ENCODE assay signal across 14 cellular contexts in genomic region chr7:137080516-137081203, GRCh38.
DNase-seq lines count a peak whose midpoint lies in the region; ATAC-seq and TF ChIP-seq lines count a peak whose summit lies in the region.
"Had no signal": no experiment of that assay in that cellular context is flagged by ENCODE, and none has a peak within 500 bp of the region (broad histone marks: within the 10 kb centered on the region; RNA-seq: fewer than 3 reads in every experiment).

No MANE protein-coding gene starts in this region.

- no TSS peak for BruUV-seq in mammary epithelial cell (replicated peaks; lab: Mats Ljungman, UMichigan)

- H3K4me1 ChIP-seq in left ventricle myocardium inferior (peaks cover 41% of the 10 kb centered on the region), mammary epithelial cell (ENCODE audit: insufficient read depth, low read length) (peaks cover 9% of the 10 kb centered on the region)
- H3K4me1 ChIP-seq: suprapubic skin had no signal

- H3K27ac ChIP-seq in left ventricle myocardium inferior (replicated peaks) (peak overlapping the region; percentile 79), mammary epithelial cell (ENCODE audit: insufficient read depth, low read depth, low read length) (no peak overlapping the region)
- H3K27ac ChIP-seq: KMS-11, suprapubic skin had no signal

- intact Hi-C loops in left ventricle myocardium inferior (cut with micrococcal nuclease): no loop called here
- intact Hi-C loops in activated CD4-positive, alpha-beta T cell treated with anti-CD3 and anti-CD28 coated beads, Interleukin-2, amount 10 ng/mL, durations not matched to agents 24 days and 14 days (cut with micrococcal nuclease): no loop called here
- intact Hi-C loops in mammary epithelial cell (cut with micrococcal nuclease): no loop called here

- DNase-seq in Daoy (ENCODE audit: low read depth): peak; percentile 24
- peak; percentile 4 for DNase-seq in NCI-H82 treated with DMSO at 0.1 percent for 48 hours (lab: John Stamatoyannopoulos, UW; ENCODE audit: unreplicated experiment)
- DNase-seq in left ventricle myocardium inferior: no peak
- DNase-seq in activated CD4-positive, alpha-beta T cell treated with anti-CD3 and anti-CD28 coated beads, Interleukin-2, amount 10 ng/mL, durations not matched to agents 24 days and 14 days: no peak
- DNase-seq in activated CD4-positive, alpha-beta T cell treated with anti-CD3 and anti-CD28 coated beads, Interleukin-2, amount 50 U/mL, for 48 hours: no peak
- no peak for DNase-seq in mammary epithelial cell
- no peak for DNase-seq in activated CD8-positive, alpha-beta memory T cell treated with anti-CD3 and anti-CD28 coated beads, Interleukin-2, amount 50 U/mL, for 4 hours
- DNase-seq: activated naive CD4-positive, alpha-beta T cell treated with anti-CD3 and anti-CD28 coated beads for 36 hours; NCI-H1417 treated with DMSO at 0.1 percent for 48 hours; NCI-H226; T-helper 9 cell had no signal

- CTCF ChIA-PET in mammary epithelial cell (lab: Charles Lee; ENCODE audit: low non-redundant PET): no interaction called here

- no peak overlapping the region for H3K4me3 ChIP-seq in left ventricle myocardium inferior
- no peak overlapping the region for H3K4me3 ChIP-seq in mammary epithelial cell (replicated peaks in 1 of 3; ENCODE audit: insufficient read depth in 1 of 3, low read depth in 2 of 3, low read length in 3 of 3)
- H3K4me3 ChIP-seq: suprapubic skin had no signal

- no peak overlapping the region for H2AFZ ChIP-seq in mammary epithelial cell (ENCODE audit: low read depth, low read length)

- peaks cover 5% of the 10 kb centered on the region for H3K9me3 Mint-ChIP-seq in activated CD4-positive, alpha-beta T cell treated with anti-CD3 and anti-CD28 coated beads, Interleukin-2, amount 10 ng/mL, durations not matched to agents 24 days and 14 days

- H3K79me2 ChIP-seq in mammary epithelial cell (ENCODE audit: insufficient read depth, low read length): no peaks in the 10 kb centered on the region

- dilution Hi-C loops in mammary epithelial cell (cut with HindIII; ENCODE audit: low sequenced_read_pairs): no loop called here

- H3K36me3 Mint-ChIP-seq in activated CD4-positive, alpha-beta T cell treated with anti-CD3 and anti-CD28 coated beads, Interleukin-2, amount 10 ng/mL, durations not matched to agents 24 days and 14 days (ENCODE audit: low read depth): no peaks in the 10 kb centered on the region

- H3K4me2 ChIP-seq in mammary epithelial cell (ENCODE audit: insufficient read depth, low read depth, low read length): no peak overlapping the region
- H3K4me2 ChIP-seq: KMS-11 had no signal

- H3K4me3 Mint-ChIP-seq in activated CD4-positive, alpha-beta T cell treated with anti-CD3 and anti-CD28 coated beads, Interleukin-2, amount 10 ng/mL, durations not matched to agents 24 days and 14 days: no peak overlapping the region
- H3K4me3 Mint-ChIP-seq: activated naive CD4-positive, alpha-beta T cell treated with anti-CD3 and anti-CD28 coated beads for 36 hours had no signal

- peak; percentile 58 for ATAC-seq in GM21717 (IDR thresholded peaks at IDR 0.05; ENCODE audit: unreplicated experiment)

- no peaks in the 10 kb centered on the region for H3K4me1 Mint-ChIP-seq in activated CD4-positive, alpha-beta T cell treated with anti-CD3 and anti-CD28 coated beads, Interleukin-2, amount 10 ng/mL, durations not matched to agents 24 days and 14 days

- no peaks in the 10 kb centered on the region for H3K27me3 Mint-ChIP-seq in activated CD4-positive, alpha-beta T cell treated with anti-CD3 and anti-CD28 coated beads, Interleukin-2, amount 10 ng/mL, durations not matched to agents 24 days and 14 days

- no peak for TF ChIP-seq CTCF in left ventricle myocardium inferior (IDR thresholded peaks at IDR 0.05; ENCODE audit: borderline replicate concordance)
- TF ChIP-seq CTCF in mammary epithelial cell (conservative IDR thresholded peaks at IDR 0.05 in 1 of 2, IDR thresholded peaks at IDR 0.05 in 1 of 2; ENCODE audit: extremely low read depth in 1 of 2, insufficient read depth in 1 of 2, low read depth in 1 of 2, low read length in 2 of 2): no peak

- WGBS in mammary epithelial cell (ENCODE audit: low coverage, missing lambda C conversion rate): 93% methylated on average over 3 of the region's 5 CpGs

- H3K27ac Mint-ChIP-seq in activated CD4-positive, alpha-beta T cell treated with anti-CD3 and anti-CD28 coated beads, Interleukin-2, amount 10 ng/mL, durations not matched to agents 24 days and 14 days: no peak overlapping the region
- H3K27ac Mint-ChIP-seq: activated naive CD4-positive, alpha-beta T cell treated with anti-CD3 and anti-CD28 coated beads for 36 hours had no signal

- in situ Hi-C loops in mammary epithelial cell (cut with MboI; ENCODE audit: low sequenced_read_pairs in 2 of 2): no loop called here

- H3K9me3 ChIP-seq in left ventricle myocardium inferior (replicated peaks) (no peaks in the 10 kb centered on the region), mammary epithelial cell (replicated peaks; ENCODE audit: insufficient read depth, low read length) (no peaks in the 10 kb centered on the region)
- H3K9me3 ChIP-seq: suprapubic skin had no signal

- H3K27me3 ChIP-seq in left ventricle myocardium inferior (ENCODE audit: low read depth) (no peaks in the 10 kb centered on the region), mammary epithelial cell (ENCODE audit: insufficient read depth, low read length) (no peaks in the 10 kb centered on the region)
- H3K27me3 ChIP-seq: suprapubic skin had no signal

- H3K36me3 ChIP-seq in left ventricle myocardium inferior (no peaks in the 10 kb centered on the region), mammary epithelial cell (ENCODE audit: insufficient read depth, low read length) (no peaks in the 10 kb centered on the region)
- H3K36me3 ChIP-seq: suprapubic skin had no signal

- no peak overlapping the region for H3K9ac ChIP-seq in mammary epithelial cell (ENCODE audit: insufficient read depth, low read length)
- H3K9ac ChIP-seq: KMS-11 had no signal

- no peaks in the 10 kb centered on the region for H4K20me1 ChIP-seq in mammary epithelial cell (ENCODE audit: insufficient read depth, low read length)

Comparison
In these comparisons a context has a peak if more than half of its experiments do, and no peak if none do; other contexts are left out.
1. DNase-seq: peak in Daoy (single experiment) and NCI-H82 treated with DMSO at 0.1 percent for 48 hours (single experiment); none in left ventricle myocardium inferior (single experiment), activated CD4-positive, alpha-beta T cell treated with anti-CD3 and anti-CD28 coated beads, Interleukin-2, amount 10 ng/mL, durations not matched to agents 24 days and 14 days (single experiment), activated CD4-positive, alpha-beta T cell treated with anti-CD3 and anti-CD28 coated beads, Interleukin-2, amount 50 U/mL, for 48 hours (0 of 2), mammary epithelial cell (single experiment) and activated CD8-positive, alpha-beta memory T cell treated with anti-CD3 and anti-CD28 coated beads, Interleukin-2, amount 50 U/mL, for 4 hours (single experiment).